Comparison of ENCODE assay signal across 9 cellular contexts in genomic region chr7:130891254-130892094, GRCh38.
DNase-seq lines count a peak whose midpoint lies in the region; ATAC-seq and TF ChIP-seq lines count a peak whose summit lies in the region.
"Had no signal": no experiment of that assay in that cellular context is flagged by ENCODE, and none has a peak within 500 bp of the region (broad histone marks: within the 10 kb centered on the region; RNA-seq: fewer than 3 reads in every experiment).

No MANE protein-coding gene starts in this region.

- TF ChIP-seq CTCF in HCT116 (IDR thresholded peaks at IDR 0.05 in 2 of 3, conservative IDR thresholded peaks at IDR 0.05 in 1 of 3; ENCODE audit: borderline replicate concordance in 1 of 3, insufficient read depth in 1 of 3, low read depth in 2 of 3, low read length in 2 of 3): no peak
- TF ChIP-seq CTCF in heart left ventricle (IDR thresholded peaks at IDR 0.05): no peak
- no peak for TF ChIP-seq CTCF in BE2C (IDR thresholded peaks at IDR 0.05; ENCODE audit: low read depth, low read length)

- POLR2A ChIA-PET in HCT116 (lab: Charles Lee): interaction anchor here (1.0 to 13.2 kb wide), 3 partner anchors 15 to 305 kb away, joined by 3 to 227 read pairs (median 3); no protein-coding TSS in a partner anchor

- H3K4me2 ChIP-seq in HCT116 (ENCODE audit: low read length): peak overlapping the region; percentile 39

- H3K9me3 ChIP-seq in HCT116 (ENCODE audit: control insufficient read depth in 1 of 2, insufficient read depth in 1 of 2, low read depth in 1 of 2, low read length in 2 of 2): no peaks in the 10 kb centered on the region
- no peaks in the 10 kb centered on the region for H3K9me3 ChIP-seq in heart left ventricle
- H3K9me3 ChIP-seq in BE2C: no peaks in the 10 kb centered on the region
- H3K9me3 ChIP-seq in SJCRH30 (replicated peaks): no peaks in the 10 kb centered on the region

- intact Hi-C loops in HCT116 (cut with micrococcal nuclease) (no loop called here), heart left ventricle (cut with DNase I) (loop anchor here in 8 of 10 donors (10.0 kb wide), 5 partner anchors 113 to 533 kb away; partner anchors contain the start of gene MKLN1 (in 2 of the 8))

- CTCF ChIA-PET in HCT116 (lab: Charles Lee): no interaction called here

- H3K36me3 Mint-ChIP-seq in activated naive CD8-positive, alpha-beta T cell treated with anti-CD3 and anti-CD28 coated beads, Interleukin-2, amount 50 U/mL, for 24 hours (ENCODE audit: low read depth): peaks cover 80% of the 10 kb centered on the region

- RAD21 ChIA-PET in HCT116 (lab: Charles Lee; ENCODE audit: low non-redundant PET in 1 of 2, low total read pairs in 2 of 2, uncharacterized antibody in 2 of 2, unreplicated experiment in 2 of 2): no interaction called here

- H3K27ac Mint-ChIP-seq in activated naive CD8-positive, alpha-beta T cell treated with anti-CD3 and anti-CD28 coated beads, Interleukin-2, amount 50 U/mL, for 24 hours: peak overlapping the region; percentile 27

- H3K9me2 ChIP-seq in HCT116 (ENCODE audit: insufficient read depth): no peaks in the 10 kb centered on the region

- peak overlapping the region; percentile 100 for H3K27ac ChIP-seq in HCT116 (ENCODE audit: low read depth, low read length)
- H3K27ac ChIP-seq in heart left ventricle: peak overlapping the region; percentile 44 to 83 (median 64)
- H3K27ac ChIP-seq in SJCRH30: no peak overlapping the region

- H3K4me3 Mint-ChIP-seq in activated naive CD8-positive, alpha-beta T cell treated with anti-CD3 and anti-CD28 coated beads, Interleukin-2, amount 50 U/mL, for 24 hours: no peak overlapping the region

- no peaks in the 10 kb centered on the region for H3K27me3 Mint-ChIP-seq in activated naive CD8-positive, alpha-beta T cell treated with anti-CD3 and anti-CD28 coated beads, Interleukin-2, amount 50 U/mL, for 24 hours

- ATAC-seq in HCT116 (peak; percentile 5; the same call in 1 of the 2 replicates), heart left ventricle (peak; percentile 34 to 62 (median 48)), HG03521 (IDR thresholded peaks at IDR 0.05; ENCODE audit: unreplicated experiment) (no peak)
- ATAC-seq in activated naive CD8-positive, alpha-beta T cell treated with anti-CD3 and anti-CD28 coated beads, Interleukin-2, amount 50 U/mL, for 24 hours: no peak

- H3K4me3 ChIP-seq in HCT116 (replicated peaks in 1 of 2; ENCODE audit: low read depth in 1 of 2, low read length in 2 of 2): no peak overlapping the region
- H3K4me3 ChIP-seq in heart left ventricle: no peak overlapping the region
- no peak overlapping the region for H3K4me3 ChIP-seq in BE2C (ENCODE audit: low read depth, low read length)
- no peak overlapping the region for H3K4me3 ChIP-seq in SJCRH30

- BruUV-seq in HCT116 (replicated peaks; lab: Mats Ljungman, UMichigan): no TSS peak

- DNase-seq in HCT116 (ENCODE audit: low read depth, low spot score) (peak; percentile 88), heart left ventricle (peak in 3 of 5 donors; percentile 53 to 75 (median 60)), smooth muscle cell of the brain vasculature (ENCODE audit: low read depth, low spot score) (peak; percentile 92), BE2C (no peak), globus pallidus (ENCODE audit: low spot score) (no peak), SJCRH30 (no peak)
- no peak for DNase-seq in activated naive CD8-positive, alpha-beta T cell treated with anti-CD3 and anti-CD28 coated beads, Interleukin-2, amount 50 U/mL, for 24 hours
- DNase-seq: NCI-H1105 had no signal

- H4K20me1 ChIP-seq in HCT116 (ENCODE audit: insufficient read depth): no peaks in the 10 kb centered on the region

- H3K36me3 ChIP-seq in HCT116 (ENCODE audit: control insufficient read depth in 1 of 2, insufficient read depth in 2 of 2, low read length in 2 of 2): peaks cover 0 to 45% of the 10 kb centered on the region in 2 experiments; a peak in 2 of 4 replicates
- peaks cover 0 to 63% (median 42%) of the 10 kb centered on the region in 9 donors for H3K36me3 ChIP-seq in heart left ventricle
- H3K36me3 ChIP-seq in BE2C: no peaks in the 10 kb centered on the region
- peaks cover 8% of the 10 kb centered on the region; the same call in 1 of the 2 replicates for H3K36me3 ChIP-seq in SJCRH30

- H3K79me2 ChIP-seq in HCT116 (ENCODE audit: insufficient read depth, low read length): peaks cover 96% of the 10 kb centered on the region

- TF ChIP-seq RAD21 in HCT116 (IDR thresholded peaks at IDR 0.05; ENCODE audit: low read depth): no peak

- H3K4me1 Mint-ChIP-seq in activated naive CD8-positive, alpha-beta T cell treated with anti-CD3 and anti-CD28 coated beads, Interleukin-2, amount 50 U/mL, for 24 hours: peaks cover 79% of the 10 kb centered on the region

- TF ChIP-seq POLR2A in HCT116 (IDR thresholded peaks at IDR 0.05; ENCODE audit: borderline replicate concordance, extremely low read depth, insufficient read depth, insufficient read length) (no peak), heart left ventricle (IDR thresholded peaks at IDR 0.05) (no peak)

- no peak overlapping the region for H2AFZ ChIP-seq in HCT116 (ENCODE audit: low read depth, low read length, poor library complexity, severe bottlenecking)

- 49 to 63% (median 51%) methylated on average over 13 to 14 of the region's 15 CpGs for WGBS in heart left ventricle, 4 donors

- no peaks in the 10 kb centered on the region for H3K9me3 Mint-ChIP-seq in activated naive CD8-positive, alpha-beta T cell treated with anti-CD3 and anti-CD28 coated beads, Interleukin-2, amount 50 U/mL, for 24 hours

- H3K27me3 ChIP-seq in HCT116 (ENCODE audit: insufficient read depth, low read length) (no peaks in the 10 kb centered on the region), heart left ventricle (no peaks in the 10 kb centered on the region), BE2C (no peaks in the 10 kb centered on the region), SJCRH30 (no peaks in the 10 kb centered on the region)

- peak overlapping the region; percentile 71 for H3K9ac ChIP-seq in HCT116 (ENCODE audit: low read length)

- H3K4me1 ChIP-seq in HCT116 (ENCODE audit: control insufficient read depth in 1 of 2, insufficient read depth in 2 of 2, low read length in 2 of 2): peaks cover 85 to 97% of the 10 kb centered on the region in 2 experiments
- H3K4me1 ChIP-seq in heart left ventricle: peaks cover 4 to 82% (median 57%) of the 10 kb centered on the region in 12 donors
- H3K4me1 ChIP-seq in BE2C: no peaks in the 10 kb centered on the region
- peaks cover 27% of the 10 kb centered on the region for H3K4me1 ChIP-seq in SJCRH30

TF ChIP-seq in HCT116, 20 proteins besides CTCF, POLR2A, EP300 and RAD21:
- no peak for TF ChIP-seq FOSL1 (IDR thresholded peaks at IDR 0.05; ENCODE audit: low read depth)
- peak; percentile 98 for TF ChIP-seq TCF7L2 (IDR thresholded peaks at IDR 0.05; ENCODE audit: borderline replicate concordance, extremely low read depth, insufficient read depth, insufficient read length)
- no peak for TF ChIP-seq MAX (IDR thresholded peaks at IDR 0.05)
- no peak for TF ChIP-seq ATF3 (IDR thresholded peaks at IDR 0.05)
- no peak for TF ChIP-seq JUND (IDR thresholded peaks at IDR 0.05)
- no peak for TF ChIP-seq EZH2 (IDR thresholded peaks at IDR 0.05)
- TF ChIP-seq POLR2AphosphoS5 (IDR thresholded peaks at IDR 0.05; ENCODE audit: low read depth, low read length): peak; percentile 76
- no peak for TF ChIP-seq EGR1 (IDR thresholded peaks at IDR 0.05; ENCODE audit: low read depth)

Comparison
In these comparisons a context has a peak if more than half of its experiments do, and no peak if none do; other contexts are left out.
1. ATAC-seq: peak in HCT116 (single experiment) and heart left ventricle (4 of 4); none in activated naive CD8-positive, alpha-beta T cell treated with anti-CD3 and anti-CD28 coated beads, Interleukin-2, amount 50 U/mL, for 24 hours (single experiment) and HG03521 (single experiment).
2. DNase-seq: peak in HCT116 (single experiment), heart left ventricle (3 of 5) and smooth muscle cell of the brain vasculature (single experiment); none in activated naive CD8-positive, alpha-beta T cell treated with anti-CD3 and anti-CD28 coated beads, Interleukin-2, amount 50 U/mL, for 24 hours (single experiment), BE2C (single experiment), globus pallidus (single experiment) and SJCRH30 (0 of 2).